In genomic region chr9:121199921-121200320, GRCh38 we compare ENCODE assay signal across 8 cellular contexts. TPM values are rescaled to one million over a fixed set of nuclear protein-coding genes. Genes with fewer than 3 reads are reported as not detected.
DNase-seq lines count a peak whose midpoint lies in the region; ATAC-seq and TF ChIP-seq lines count a peak whose summit lies in the region.
"Had no signal": no experiment of that assay in that cellular context is flagged by ENCODE, and none has a peak within 500 bp of the region (broad histone marks: within the 10 kb centered on the region; RNA-seq: fewer than 3 reads in every experiment).

No MANE protein-coding gene starts in this region.

- peaks cover 67% of the 10 kb centered on the region for H3K79me2 ChIP-seq in HCT116 (ENCODE audit: insufficient read depth, low read length)

- 9 to 21% (median 12%) methylated on average over 2 of the region's 2 CpGs for whole genome bisulfite sequencing in spleen, 5 donors

- H3K4me2 ChIP-seq in HCT116 (ENCODE audit: low read length), result peak overlapping the region; percentile 82

- TF ChIP-seq CTCF in HCT116 (IDR thresholded peaks at IDR 0.05 in 2 of 3, conservative IDR thresholded peaks at IDR 0.05 in 1 of 3; ENCODE audit: borderline replicate concordance in 1 of 3, insufficient read depth in 1 of 3, low read depth in 2 of 3, low read length in 2 of 3), result no peak
- TF ChIP-seq CTCF in foreskin fibroblast (IDR thresholded peaks at IDR 0.05; ENCODE audit: low read depth, low read length), result no peak
- TF ChIP-seq CTCF in spleen (IDR thresholded peaks at IDR 0.05 in 8 of 11, conservative IDR thresholded peaks at IDR 0.05 in 3 of 11), result no peak

- H3K27me3 ChIP-seq in HCT116 (ENCODE audit: insufficient read depth, low read length) (no peaks in the 10 kb centered on the region), spleen (replicated peaks in 1 of 7) (no peaks in the 10 kb centered on the region)

- H3K4me1 Mint-ChIP-seq in T-helper 17 cell, result peaks cover 43% of the 10 kb centered on the region

- BruUV-seq in HCT116 (replicated peaks; lab: Mats Ljungman, UMichigan), result no TSS peak

- ATAC-seq in HCT116 (no peak), T-helper 17 cell (no peak), HG03196 (IDR thresholded peaks at IDR 0.05; ENCODE audit: unreplicated experiment) (no peak), HG03039 (IDR thresholded peaks at IDR 0.05; ENCODE audit: unreplicated experiment) (no peak)

- no peaks in the 10 kb centered on the region for H3K27me3 Mint-ChIP-seq in T-helper 17 cell

- H3K27ac ChIP-seq in HCT116 (ENCODE audit: low read depth, low read length) (no peak overlapping the region), spleen (peak overlapping the region in 3 of 8 donors; percentile 98)

- peaks cover 46% of the 10 kb centered on the region; the same call in 1 of the 2 replicates for H4K20me1 ChIP-seq in HCT116 (ENCODE audit: insufficient read depth)

- peak overlapping the region; percentile 82; the same call in 1 of the 2 replicates for H3K9ac ChIP-seq in HCT116 (ENCODE audit: low read length)

- RAD21 ChIA-PET in HCT116 (lab: Charles Lee; ENCODE audit: low non-redundant PET in 1 of 2, low total read pairs in 2 of 2, uncharacterized antibody in 2 of 2, unreplicated experiment in 2 of 2), result no interaction called here

- H3K4me3 ChIP-seq in HCT116 (replicated peaks in 1 of 2; ENCODE audit: low read depth in 1 of 2, low read length in 2 of 2) (peak overlapping the region; percentile 64 to 67), foreskin fibroblast (ENCODE audit: low read depth in 1 of 2, low read length in 2 of 2) (peak overlapping the region; percentile 74 to 83), spleen (peak overlapping the region; percentile 76 to 98 (median 94))

- peak overlapping the region; percentile 92 for H3K4me3 Mint-ChIP-seq in T-helper 17 cell

- DNase-seq in HCT116 (ENCODE audit: low read depth, low spot score) (no peak), T-helper 17 cell (no peak), foreskin fibroblast (peak in 1 of 2 donors; percentile 22), spleen (no peak), NCI-H187 (lab: John Stamatoyannopoulos, UW) (no peak)
- DNase-seq: NCI-H1694 had no signal

- POLR2A ChIA-PET in HCT116 (lab: Charles Lee), result no interaction called here

- H2AFZ ChIP-seq in HCT116 (ENCODE audit: low read depth, low read length, poor library complexity, severe bottlenecking), result no peak overlapping the region

- peak overlapping the region; percentile 88 for H3K27ac Mint-ChIP-seq in T-helper 17 cell

- no peaks in the 10 kb centered on the region for H3K9me2 ChIP-seq in HCT116 (ENCODE audit: insufficient read depth)

- no peaks in the 10 kb centered on the region for H3K36me3 ChIP-seq in HCT116 (ENCODE audit: control insufficient read depth in 1 of 2, insufficient read depth in 2 of 2, low read length in 2 of 2)
- H3K36me3 ChIP-seq in spleen, result no peaks in the 10 kb centered on the region

- intact Hi-C loops in HCT116 (cut with micrococcal nuclease) (no loop called here), spleen (cut with DNase I; ENCODE audit: low total_unique reads) (no loop called here)

- no peak for TF ChIP-seq RAD21 in HCT116 (IDR thresholded peaks at IDR 0.05; ENCODE audit: low read depth)

- CTCF ChIA-PET in HCT116 (lab: Charles Lee), result no interaction called here

- no peak for TF ChIP-seq POLR2A in HCT116 (IDR thresholded peaks at IDR 0.05; ENCODE audit: borderline replicate concordance, extremely low read depth, insufficient read depth, insufficient read length)
- TF ChIP-seq POLR2A in spleen (IDR thresholded peaks at IDR 0.05), result no peak

- H3K4me1 ChIP-seq in HCT116 (ENCODE audit: control insufficient read depth in 1 of 2, insufficient read depth in 2 of 2, low read length in 2 of 2), result peaks cover 5 to 17% of the 10 kb centered on the region in 2 experiments; a peak in 3 of 4 replicates
- peaks cover 52 to 83% (median 65%) of the 10 kb centered on the region in 6 donors for H3K4me1 ChIP-seq in spleen

- H3K9me3 ChIP-seq in HCT116 (ENCODE audit: control insufficient read depth in 1 of 2, insufficient read depth in 1 of 2, low read depth in 1 of 2, low read length in 2 of 2), result no peaks in the 10 kb centered on the region
- no peaks in the 10 kb centered on the region for H3K9me3 ChIP-seq in T-helper 17 cell (ENCODE audit: control insufficient read depth, low read length, poor library complexity, severe bottlenecking)
- no peaks in the 10 kb centered on the region for H3K9me3 ChIP-seq in spleen

- no peaks in the 10 kb centered on the region for H3K36me3 Mint-ChIP-seq in T-helper 17 cell (ENCODE audit: low read depth)

TF ChIP-seq in HCT116, 20 proteins besides CTCF, POLR2A, EP300 and RAD21:
- TF ChIP-seq CBX3 (IDR thresholded peaks at IDR 0.05; ENCODE audit: low read depth) (no peak), EZH2phosphoT487 (IDR thresholded peaks at IDR 0.05; ENCODE audit: borderline replicate concordance) (no peak), JUND (IDR thresholded peaks at IDR 0.05) (no peak), ZBTB33 (IDR thresholded peaks at IDR 0.05; ENCODE audit: extremely low read depth, insufficient replicate concordance, low read length) (no peak)

RNA-seq across cellular contexts. Expression of gene RAB14, which starts 1.7 kb away (rescaled TPM):
- total RNA-seq in HCT116 (2021; ENCODE audit: unreplicated experiment), result 63.1 TPM
- polyA plus RNA-seq in HCT116 (2012), result 20.3 and 21.9 TPM in 2 replicates
- total RNA-seq in T-helper 17 cell, result 10 to 100 TPM; 42.1 to 49.8 TPM
- total RNA-seq in spleen, result 10 to 100 TPM; 46.9 to 75.2 (median 57.3) TPM
- 10 to 100 TPM; 20.4 to 32.2 (median 23.6) TPM for polyA plus RNA-seq in spleen
